In the genomic region with DNA sequence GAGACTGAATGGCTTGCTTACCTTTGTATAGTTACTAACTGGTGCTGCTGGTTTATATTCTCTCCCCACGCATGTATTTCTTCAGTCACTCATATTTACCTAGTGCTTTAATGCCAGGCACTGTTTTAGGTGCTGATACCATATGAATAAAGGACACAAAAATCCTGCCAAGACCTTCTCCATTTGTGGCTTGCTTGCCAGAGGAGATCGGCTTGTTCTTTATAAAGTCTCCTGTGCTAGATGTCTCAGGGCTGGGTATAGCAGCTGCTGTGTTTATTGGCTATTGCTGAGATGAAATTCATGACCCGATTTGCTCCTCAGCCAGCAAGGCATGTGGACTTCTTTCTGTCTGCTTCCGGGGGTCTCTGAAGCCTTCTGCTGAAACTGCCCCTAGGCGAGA, we compare ENCODE assay signal across 1 cellular context.
TF ChIP-seq lines count a peak whose summit lies in the region.

No MANE protein-coding gene starts in this region.

TF ChIP-seq in WTC11, 78 proteins besides CTCF, POLR2A, EP300 and RAD21 (continued from another document):
- TF ChIP-seq PRDM15 (CRISPR knock-in tag; IDR thresholded peaks at IDR 0.05): no peak
- no peak for TF ChIP-seq GABPB1 (CRISPR knock-in tag; IDR thresholded peaks at IDR 0.05)
- no peak for TF ChIP-seq ZNF232 (CRISPR knock-in tag; IDR thresholded peaks at IDR 0.05)
